In genomic region chr7:10974717-10975032, GRCh38 we compare ENCODE assay signal across 8 cellular contexts. TPM values are rescaled to one million over a fixed set of nuclear protein-coding genes. Genes with fewer than 3 reads are reported as not detected.
DNase-seq lines count a peak whose midpoint lies in the region; ATAC-seq and TF ChIP-seq lines count a peak whose summit lies in the region.

No MANE protein-coding gene starts in this region.

- peak overlapping the region; percentile 74 to 93 for H3K4me3 ChIP-seq in right atrium auricular region
- peak overlapping the region; percentile 86 for H3K4me3 ChIP-seq in PC-3 (ENCODE audit: low read length)
- H3K4me3 ChIP-seq in esophagus muscularis mucosa: peak overlapping the region; percentile 77 to 94 (median 90)
- peak overlapping the region; percentile 80 to 96 (median 86) for H3K4me3 ChIP-seq in sigmoid colon

- ATAC-seq in left cardiac atrium: no peak
- ATAC-seq in PC-3: no peak
- ATAC-seq in GM19328 (IDR thresholded peaks at IDR 0.05; ENCODE audit: unreplicated experiment): no peak

- WGBS in esophagus muscularis mucosa: 22% methylated on average over 3 of the region's 3 CpGs
- 25 to 26% methylated on average over 3 of the region's 3 CpGs for WGBS in sigmoid colon, 2 donors

- POLR2A ChIA-PET in PC-3 (lab: Charles Lee; ENCODE audit: unreplicated experiment): no interaction called here

- H3K4me2 ChIP-seq in PC-3 (ENCODE audit: low read length): peak overlapping the region; percentile 96

- TF ChIP-seq POLR2A in esophagus muscularis mucosa (IDR thresholded peaks at IDR 0.05; ENCODE audit: low read depth): no peak
- TF ChIP-seq POLR2A in sigmoid colon (IDR thresholded peaks at IDR 0.05): no peak

- BruUV-seq in PC-3 (replicated peaks; lab: Mats Ljungman, UMichigan): TSS peak; percentile 36

- H3K36me3 ChIP-seq in right atrium auricular region (no peaks in the 10 kb centered on the region), PC-3 (ENCODE audit: low read depth, low read length) (0 out of 2 replicates have a peak, but pooled peaks cover 9% of the 10 kb centered on the region), esophagus muscularis mucosa (peaks cover 0 to 4% (median 0%) of the 10 kb centered on the region in 4 donors), sigmoid colon (peaks cover 0 to 4% (median 0%) of the 10 kb centered on the region in 4 donors)

- CTCF ChIA-PET in PC-3 (lab: Charles Lee): no interaction called here

- no peaks in the 10 kb centered on the region for H4K20me1 ChIP-seq in PC-3 (ENCODE audit: low read length)

- H2AFZ ChIP-seq in PC-3 (ENCODE audit: low read length): no peak overlapping the region

- no peaks in the 10 kb centered on the region for H3K9me3 ChIP-seq in right atrium auricular region
- no peaks in the 10 kb centered on the region for H3K9me3 ChIP-seq in PC-3 (ENCODE audit: low read length)
- H3K9me3 ChIP-seq in esophagus muscularis mucosa: no peaks in the 10 kb centered on the region
- H3K9me3 ChIP-seq in sigmoid colon: no peaks in the 10 kb centered on the region

- intact Hi-C loops in left cardiac atrium (cut with DNase I): no loop called here
- intact Hi-C loops in PC-3 (cut with micrococcal nuclease): loop anchor here (5.0 kb wide), 1 partner anchor 238 kb away; no protein-coding TSS in a partner anchor
- intact Hi-C loops in esophagus muscularis mucosa (cut with DNase I): loop anchor here (5.0 kb wide), 1 partner anchor 42 kb away; no protein-coding TSS in a partner anchor
- intact Hi-C loops in sigmoid colon (cut with DNase I): loop anchor here (10.0 kb wide), 1 partner anchor 50 kb away; no protein-coding TSS in a partner anchor

- H3K9ac ChIP-seq in PC-3 (ENCODE audit: low read length): peak overlapping the region; percentile 95

- H3K27me3 ChIP-seq in right atrium auricular region (no peaks in the 10 kb centered on the region), PC-3 (ENCODE audit: low read length) (no peaks in the 10 kb centered on the region), esophagus muscularis mucosa (no peaks in the 10 kb centered on the region), sigmoid colon (no peaks in the 10 kb centered on the region)

- no peak for TF ChIP-seq CTCF in right atrium auricular region (IDR thresholded peaks at IDR 0.05)
- no peak for TF ChIP-seq CTCF in PC-3 (conservative IDR thresholded peaks at IDR 0.05; ENCODE audit: low read depth, low read length)
- TF ChIP-seq CTCF in esophagus muscularis mucosa (IDR thresholded peaks at IDR 0.05): no peak
- no peak for TF ChIP-seq CTCF in sigmoid colon (IDR thresholded peaks at IDR 0.05)

- DNase-seq in right atrium auricular region (ENCODE audit: low spot score) (no peak), left cardiac atrium (no peak), PC-3 (no peak), esophagus muscularis mucosa (ENCODE audit: extremely low spot score) (no peak), sigmoid colon (no peak), HCEC 1CT (no peak), CD1c-positive myeloid dendritic cell (ENCODE audit: extremely low spot score) (no peak)

- H3K9me2 ChIP-seq in PC-3 (replicated peaks; ENCODE audit: low read length): no peaks in the 10 kb centered on the region

- no peaks in the 10 kb centered on the region for H3F3A ChIP-seq in PC-3 (ENCODE audit: low read length, unreplicated experiment)

- H3K4me1 ChIP-seq in right atrium auricular region (peaks cover 0 to 17% of the 10 kb centered on the region in 2 donors), PC-3 (ENCODE audit: insufficient read depth, low read length) (peaks cover 20% of the 10 kb centered on the region), esophagus muscularis mucosa (peaks cover 11 to 26% (median 20%) of the 10 kb centered on the region in 4 donors), sigmoid colon (peaks cover 0 to 23% (median 13%) of the 10 kb centered on the region in 4 donors)

- TF ChIP-seq EP300 in esophagus muscularis mucosa (IDR thresholded peaks at IDR 0.05): no peak
- no peak for TF ChIP-seq EP300 in sigmoid colon (IDR thresholded peaks at IDR 0.05)

- peaks cover 48% of the 10 kb centered on the region for H3K79me2 ChIP-seq in PC-3 (ENCODE audit: low read length)

- H3K27ac ChIP-seq in right atrium auricular region: peak overlapping the region in 1 of 2 donors; percentile 74
- no peak overlapping the region for H3K27ac ChIP-seq in PC-3 (ENCODE audit: low read length)
- H3K27ac ChIP-seq in esophagus muscularis mucosa (replicated peaks in 1 of 4): peak overlapping the region in 1 of 4 donors; percentile 85
- H3K27ac ChIP-seq in sigmoid colon: peak overlapping the region in 2 of 4 donors; percentile 86 to 91

RNA-seq across cellular contexts. Expression of gene PHF14, which starts 1.0 kb away (rescaled TPM):
- total RNA-seq in right atrium auricular region (10 to 100 TPM; 13.0 to 14.3 TPM), left cardiac atrium (10 to 100 TPM; 14.5 to 17.2 TPM), PC-3 (2014; rRNA removed) (35.4 and 42.6 TPM in 2 replicates), esophagus muscularis mucosa (10 to 100 TPM; 23.0 to 50.7 (median 29.1) TPM), sigmoid colon (10 to 100 TPM; 28.8 to 47.6 (median 35.2) TPM)
- 10 to 100 TPM; 10.8 to 16.9 (median 14.8) TPM for polyA plus RNA-seq in sigmoid colon

Comparison
In these comparisons a context has a peak if more than half of its experiments do, and no peak if none do; other contexts are left out.
1. intact Hi-C loops: an anchor here in PC-3 (5.0 kb wide), esophagus muscularis mucosa (5.0 kb wide) and sigmoid colon (10.0 kb wide); none called in left cardiac atrium.